In genomic region chr17:28364665-28365363, GRCh38 we compare ENCODE assay signal across 21 cellular contexts. TPM values are rescaled to one million over a fixed set of nuclear protein-coding genes. Genes with fewer than 3 reads are reported as not detected.
DNase-seq lines count a peak whose midpoint lies in the region; ATAC-seq, FAIRE-seq and TF ChIP-seq lines count a peak whose summit lies in the region.
"Had no signal": no experiment of that assay in that cellular context is flagged by ENCODE, and none has a peak within 500 bp of the region (broad histone marks: within the 10 kb centered on the region; RNA-seq: fewer than 3 reads in every experiment).

A gene with protein sequence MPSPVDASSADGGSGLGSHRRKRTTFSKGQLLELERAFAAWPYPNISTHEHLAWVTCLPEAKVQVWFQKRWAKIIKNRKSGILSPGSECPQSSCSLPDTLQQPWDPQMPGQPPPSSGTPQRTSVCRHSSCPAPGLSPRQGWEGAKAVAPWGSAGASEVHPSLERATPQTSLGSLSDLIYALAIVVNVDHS (minus strand): TSS chr17:28365199. CDS start chr17:28365151, 48 bp downstream.

- no peak for DNase-seq in GM12878 (ENCODE audit: low read depth, low spot score)
- DNase-seq in kidney, result peak; percentile 57
- peak; percentile 58 for DNase-seq in osteoblast (ENCODE audit: insufficient read length, low spot score, missing footprints)
- no peak for DNase-seq in HK-2 (ENCODE audit: unreplicated experiment)
- DNase-seq in AG20443 (ENCODE audit: low spot score), result no peak
- no peak for DNase-seq in GM23248
- no peak for DNase-seq in PC-3
- DNase-seq: CD8-positive, alpha-beta T cell; COR-L47; DMS53; GF-D8; HCEC 1CT; HFFc6; KBM-7 had no signal

- H3F3A ChIP-seq in GM23248 (ENCODE audit: insufficient read depth), result no peaks in the 10 kb centered on the region
- no peaks in the 10 kb centered on the region for H3F3A ChIP-seq in PC-3 (ENCODE audit: low read length, unreplicated experiment)

- no peak for TF ChIP-seq EP300 in GM12878 (IDR thresholded peaks at IDR 0.05; ENCODE audit: borderline replicate concordance in 1 of 2, control insufficient read depth in 1 of 2, low read depth in 2 of 2, low read length in 2 of 2)

- H3K79me2 ChIP-seq in GM12878 (ENCODE audit: control insufficient read depth, insufficient read depth, low read length) (no peaks in the 10 kb centered on the region), osteoblast (ENCODE audit: insufficient read depth, low read length) (no peaks in the 10 kb centered on the region), GM23248 (ENCODE audit: insufficient read depth) (no peaks in the 10 kb centered on the region), PC-3 (ENCODE audit: low read length) (no peaks in the 10 kb centered on the region)

- TF ChIP-seq RAD21 in GM12878 (IDR thresholded peaks at IDR 0.05; ENCODE audit: insufficient read depth, low read depth, low read length), result no peak

- H4K20me1 ChIP-seq in GM12878 (ENCODE audit: control insufficient read depth, insufficient read depth) (no peaks in the 10 kb centered on the region), osteoblast (ENCODE audit: insufficient read depth, low read length) (no peaks in the 10 kb centered on the region), GM23248 (ENCODE audit: insufficient read depth) (no peaks in the 10 kb centered on the region), PC-3 (ENCODE audit: low read length) (no peaks in the 10 kb centered on the region)

- H3K27ac ChIP-seq in GM12878 (ENCODE audit: control insufficient read depth, insufficient read depth) (no peak within 1 kb of the TSS), kidney (ENCODE audit: low read depth in 2 of 2, low read length in 2 of 2) (no peak within 1 kb of the TSS), osteoblast (ENCODE audit: low read depth, low read length) (no peak within 1 kb of the TSS), GM23248 (no peak within 1 kb of the TSS), PC-3 (ENCODE audit: low read length) (no peak within 1 kb of the TSS)
- H3K27ac ChIP-seq: A549, HL-60 had no signal

- BruUV-seq in GM12878 (replicated peaks; lab: Mats Ljungman, UMichigan) (no TSS peak), PC-3 (replicated peaks; lab: Mats Ljungman, UMichigan) (no TSS peak)

- RAD21 ChIA-PET in GM12878 (lab: Charles Lee; ENCODE audit: unreplicated experiment), result no interaction called here

- H3K36me3 ChIP-seq in GM12878 (ENCODE audit: control insufficient read depth in 2 of 2, insufficient read depth in 2 of 2, low read length in 1 of 2) (peaks cover 2 to 9% of the 10 kb centered on the region in 2 experiments; a peak in 3 of 4 replicates), kidney (ENCODE audit: control insufficient read depth in 1 of 2, insufficient read depth in 2 of 2, low read length in 2 of 2) (peaks cover 25 to 33% of the 10 kb centered on the region in 2 donors), osteoblast (ENCODE audit: insufficient read depth, low read length) (peaks cover 36% of the 10 kb centered on the region), GM23248 (ENCODE audit: low read depth) (peaks cover 18% of the 10 kb centered on the region), PC-3 (ENCODE audit: low read depth, low read length) (peaks cover 11% of the 10 kb centered on the region; the same call in 1 of the 2 replicates)

- WGBS in GM12878 (ENCODE audit: insufficient coverage, insufficient replicate concordance, low lambda C conversion rate, missing lambda C conversion rate), result 90% methylated on average over 13 of the region's 13 CpGs
- WGBS in GM23248 (ENCODE audit: low coverage in 1 of 2, low lambda C conversion rate in 2 of 2, missing lambda C conversion rate in 2 of 2), 2 experiments, result 87 to 88% methylated on average over 9 to 13 of the region's 13 CpGs

- SMC1A ChIA-PET in GM12878 (lab: Charles Lee; ENCODE audit: uncharacterized antibody, unreplicated experiment), result no interaction called here

- H3K4me1 ChIP-seq in GM12878 (ENCODE audit: control insufficient read depth, insufficient read depth, low read length) (no peaks in the 10 kb centered on the region), kidney (ENCODE audit: control insufficient read depth in 1 of 2, insufficient read depth in 1 of 2, low read depth in 1 of 2, low read length in 2 of 2) (no peaks in the 10 kb centered on the region), osteoblast (ENCODE audit: insufficient read depth, low read length) (no peaks in the 10 kb centered on the region), GM23248 (ENCODE audit: insufficient read depth) (no peaks in the 10 kb centered on the region), PC-3 (ENCODE audit: insufficient read depth, low read length) (no peaks in the 10 kb centered on the region)

- POLR2A ChIA-PET in GM12878 (lab: Charles Lee), result no interaction called here
- POLR2A ChIA-PET in PC-3 (lab: Charles Lee; ENCODE audit: unreplicated experiment), result no interaction called here

- H3K9me3 ChIP-seq in GM12878 (replicated peaks; ENCODE audit: control insufficient read depth, insufficient read depth, low read length) (no peaks in the 10 kb centered on the region), kidney (ENCODE audit: control insufficient read depth in 1 of 2, low read length in 2 of 2) (no peaks in the 10 kb centered on the region), osteoblast (ENCODE audit: low read depth, low read length) (no peaks in the 10 kb centered on the region), GM23248 (ENCODE audit: low read depth) (no peaks in the 10 kb centered on the region), PC-3 (ENCODE audit: low read length) (no peaks in the 10 kb centered on the region)
- H3K9me3 ChIP-seq: A549 had no signal

- no peak within 1 kb of the TSS for H3K9ac ChIP-seq in GM12878 (ENCODE audit: control insufficient read depth, insufficient read depth, low read length)
- H3K9ac ChIP-seq in kidney (ENCODE audit: low read length in 2 of 2), result no peak within 1 kb of the TSS
- H3K9ac ChIP-seq in GM23248, result no peak within 1 kb of the TSS
- H3K9ac ChIP-seq in PC-3 (ENCODE audit: low read length), result no peak within 1 kb of the TSS

- peak; percentile 9; the same call in 1 of the 2 replicates for TF ChIP-seq POLR2A in GM12878 (IDR thresholded peaks at IDR 0.05; ENCODE audit: low read depth, low read length)

- H3K4me2 ChIP-seq in GM12878 (ENCODE audit: control insufficient read depth, insufficient read depth) (no peak within 1 kb of the TSS), osteoblast (ENCODE audit: insufficient read depth, low read length) (no peak within 1 kb of the TSS), GM23248 (ENCODE audit: unreplicated experiment) (no peak within 1 kb of the TSS), PC-3 (ENCODE audit: low read length) (no peak within 1 kb of the TSS)
- H3K4me2 ChIP-seq: A549 had no signal

- TF ChIP-seq CTCF in GM12878 (IDR thresholded peaks at IDR 0.05 in 2 of 3, conservative IDR thresholded peaks at IDR 0.05 in 1 of 3; ENCODE audit: control insufficient read depth in 2 of 3, extremely low read depth in 1 of 3, insufficient read depth in 1 of 3, low read depth in 3 of 3, low read length in 3 of 3) (no peak), kidney (IDR thresholded peaks at IDR 0.05; ENCODE audit: borderline replicate concordance, extremely low read depth, insufficient read depth) (no peak), osteoblast (IDR thresholded peaks at IDR 0.05; ENCODE audit: extremely low read depth, low read depth, low read length) (no peak), PC-3 (conservative IDR thresholded peaks at IDR 0.05; ENCODE audit: low read depth, low read length) (no peak)

- H2AFZ ChIP-seq in GM12878 (ENCODE audit: control insufficient read depth, low read depth, low read length), result no peak within 1 kb of the TSS
- no peak within 1 kb of the TSS for H2AFZ ChIP-seq in osteoblast (ENCODE audit: low read length)
- H2AFZ ChIP-seq in GM23248, result no peak within 1 kb of the TSS
- no peak within 1 kb of the TSS for H2AFZ ChIP-seq in PC-3 (ENCODE audit: low read length)

- H3K9me2 ChIP-seq in GM23248 (ENCODE audit: insufficient read depth), result no peaks in the 10 kb centered on the region
- H3K9me2 ChIP-seq in PC-3 (replicated peaks; ENCODE audit: low read length), result no peaks in the 10 kb centered on the region

- intact Hi-C loops in GM12878 (cut with micrococcal nuclease; ENCODE audit: unreplicated experiment), result no loop called here
- intact Hi-C loops in kidney (cut with DNase I), result no loop called here
- intact Hi-C loops in PC-3 (cut with micrococcal nuclease), result no loop called here

- in situ Hi-C loops in GM12878 (cut with MboI), result no loop called here
- in situ Hi-C loops in GM23248 (cut with MboI), result no loop called here

- ATAC-seq in GM12878 (no peak), PC-3 (no peak)
- ATAC-seq: A549; CD8-positive, alpha-beta T cell had no signal

- CTCF ChIA-PET in GM12878 (lab: Yijun Ruan, JAX) (no interaction called here), PC-3 (lab: Charles Lee) (no interaction called here)

- FAIRE-seq in GM12878 (lab: Jason Lieb, UNC) (no peak), kidney (lab: Jason Lieb, UNC) (no peak)
- FAIRE-seq: A549, GM18507 had no signal

- H3K27me3 ChIP-seq in GM12878 (replicated peaks in 1 of 2; ENCODE audit: control insufficient read depth in 2 of 2, insufficient read depth in 2 of 2, low read length in 1 of 2), result no peaks in the 10 kb centered on the region
- no peaks in the 10 kb centered on the region for H3K27me3 ChIP-seq in osteoblast (ENCODE audit: insufficient read depth, low read length)
- no peaks in the 10 kb centered on the region for H3K27me3 ChIP-seq in GM23248 (replicated peaks; ENCODE audit: insufficient read depth)
- no peaks in the 10 kb centered on the region for H3K27me3 ChIP-seq in PC-3 (ENCODE audit: low read length)

- H3K4me3 ChIP-seq in GM12878, result no peak within 1 kb of the TSS
- no peak within 1 kb of the TSS for H3K4me3 ChIP-seq in kidney (ENCODE audit: low read length in 2 of 2)
- H3K4me3 ChIP-seq in osteoblast (ENCODE audit: insufficient read depth, low read length), result no peak within 1 kb of the TSS
- H3K4me3 ChIP-seq in GM23248, result no peak within 1 kb of the TSS
- no peak within 1 kb of the TSS for H3K4me3 ChIP-seq in PC-3 (ENCODE audit: low read length)
- H3K4me3 ChIP-seq: A549 had no signal

RNA-seq across cellular contexts. Expression of the gene that starts here (rescaled TPM):
- total RNA-seq in GM12878 (2013; cell fraction: nucleolus; rRNA removed), result not detected in 2 replicates
- not detected in 2 replicates for total RNA-seq in GM12878 (2014; rRNA removed)
- not detected in 2 replicates for total RNA-seq in GM12878 (2014; rRNA removed; fragmentation: Illumina TruSeq; extraction: Trizol)
- not detected in 2 replicates for total RNA-seq in GM12878 (2021)
- polyA plus RNA-seq in GM12878 (2011; ENCODE audit: low read depth), result not detected
- not detected in 2 replicates for polyA plus RNA-seq in GM12878 (2011; rRNA removed)
- not detected in 2 replicates for polyA plus RNA-seq in GM12878 (2011; cell fraction: cytosol; rRNA removed)
- not detected in 2 replicates for polyA plus RNA-seq in GM12878 (2011; cell fraction: nucleus; rRNA removed)
- polyA plus RNA-seq in GM12878 (2012), result not detected in 2 replicates
- polyA plus RNA-seq in GM12878 (2014; fragmentation: Illumina TruSeq; extraction: Trizol), result not detected in 2 replicates
- not detected for polyA plus RNA-seq in GM12878 (2014; fragmentation: Nextera tagmentation; extraction: Ambion mirVana)
- not detected in 2 replicates for polyA plus RNA-seq in GM12878 (2014; rRNA removed)
- polyA plus RNA-seq in GM12878 (2016; fragmentation: Nextera tagmentation; extraction: Ambion mirVana), result not detected
- polyA minus RNA-seq in GM12878 (2011; rRNA and poly(A)+ RNA removed), result not detected in 2 replicates
- not detected in 2 replicates for polyA minus RNA-seq in GM12878 (2011; cell fraction: cytosol; rRNA and poly(A)+ RNA removed)
- polyA minus RNA-seq in GM12878 (2011; cell fraction: nucleus; rRNA and poly(A)+ RNA removed), result not detected in 2 replicates
- total RNA-seq in kidney, result not detected
- not detected for polyA plus RNA-seq in kidney (ENCODE audit: insufficient read depth, low read depth, low replicate concordance)
- not detected in 2 replicates for total RNA-seq in osteoblast
- not detected in 2 replicates for total RNA-seq in GM23248 (2014; rRNA removed; shearing (Covaris generic))
- not detected in 2 replicates for polyA plus RNA-seq in GM23248 (2016; fragmentation: Nextera tagmentation; extraction: Ambion mirVana)
- not detected in 2 replicates for total RNA-seq in PC-3 (2014; rRNA removed)
- total RNA-seq: CD8-positive, alpha-beta T cell; H4; HFFc6 had no signal
- polyA plus RNA-seq: A549, AG04450, BJ, CD14-positive monocyte had no signal

Comparison
In these comparisons a context has a peak if more than half of its experiments do, and no peak if none do; other contexts are left out.
1. Peak in DNase-seq in kidney; RNA of the gene not detected or under 1 TPM.
2. Peak in DNase-seq in osteoblast; RNA of the gene not detected or under 1 TPM.